19 cellular contexts compared by ENCODE assay signal in genomic region chr6:90997076-90997475, GRCh38.
"Had no signal": no experiment of that assay in that cellular context is flagged by ENCODE, and none has a peak within 500 bp of the region (broad histone marks: within the 10 kb centered on the region; RNA-seq: fewer than 3 reads in every experiment).

No MANE protein-coding gene starts in this region.

- H3K27ac Mint-ChIP-seq: activated CD8-positive, alpha-beta T cell treated with anti-CD3 and anti-CD28 coated beads for 36 hours; activated naive CD8-positive, alpha-beta T cell treated with anti-CD3 and anti-CD28 coated beads, Interleukin-2, amount 10 ng/mL, durations not matched to agents 7 days and 5 days; activated T-cell treated with anti-CD3 and anti-CD28 coated beads, Interleukin-2, amount 50 U/mL, for 72 hours; T-helper 1 cell treated with Interleukin-12 subunit alpha and Interleukin-12 subunit beta and Interleukin-4 antibody, amounts not matched to agents 30 μg/mL and 1 μg/mL, for 36 hours had no signal

- DNase-seq: activated CD4-positive, alpha-beta T cell treated with anti-CD3 and anti-CD28 coated beads for 4 hours; activated CD8-positive, alpha-beta memory T cell treated with anti-CD3 and anti-CD28 coated beads, Interleukin-2, amount 50 U/mL, for 4 hours; activated CD8-positive, alpha-beta T cell treated with anti-CD3 and anti-CD28 coated beads for 36 hours; activated naive CD4-positive, alpha-beta T cell treated with anti-CD3 and anti-CD28 coated beads, Interleukin-2, amount 50 U/mL, for 16 hours; activated naive CD8-positive, alpha-beta T cell treated with anti-CD3 and anti-CD28 coated beads, Interleukin-2, amount 10 ng/mL, durations not matched to agents 7 days and 5 days; activated T-cell treated with anti-CD3 and anti-CD28 coated beads, Interleukin-2, amount 50 U/mL, for 72 hours; adrenal gland; anterior cingulate cortex; central memory CD4-positive, alpha-beta T cell; Kasumi-1; KBM-7; NCI-H1694; NCI-H2029; NCI-H345; NCI-H524; NCI-H82; PC-3; SHP77 had no signal

- H3K9me3 Mint-ChIP-seq: activated CD8-positive, alpha-beta T cell treated with anti-CD3 and anti-CD28 coated beads for 36 hours; activated naive CD8-positive, alpha-beta T cell treated with anti-CD3 and anti-CD28 coated beads, Interleukin-2, amount 10 ng/mL, durations not matched to agents 7 days and 5 days; activated T-cell treated with anti-CD3 and anti-CD28 coated beads, Interleukin-2, amount 50 U/mL, for 72 hours; T-helper 1 cell treated with Interleukin-12 subunit alpha and Interleukin-12 subunit beta and Interleukin-4 antibody, amounts not matched to agents 30 μg/mL and 1 μg/mL, for 36 hours had no signal

- H3K4me1 Mint-ChIP-seq: activated naive CD8-positive, alpha-beta T cell treated with anti-CD3 and anti-CD28 coated beads, Interleukin-2, amount 10 ng/mL, durations not matched to agents 7 days and 5 days had no signal

- H3K36me3 Mint-ChIP-seq: activated naive CD8-positive, alpha-beta T cell treated with anti-CD3 and anti-CD28 coated beads, Interleukin-2, amount 10 ng/mL, durations not matched to agents 7 days and 5 days had no signal

- H3K4me3 Mint-ChIP-seq: activated CD8-positive, alpha-beta T cell treated with anti-CD3 and anti-CD28 coated beads for 36 hours; activated naive CD8-positive, alpha-beta T cell treated with anti-CD3 and anti-CD28 coated beads, Interleukin-2, amount 10 ng/mL, durations not matched to agents 7 days and 5 days; activated T-cell treated with anti-CD3 and anti-CD28 coated beads, Interleukin-2, amount 50 U/mL, for 72 hours; T-helper 1 cell treated with Interleukin-12 subunit alpha and Interleukin-12 subunit beta and Interleukin-4 antibody, amounts not matched to agents 30 μg/mL and 1 μg/mL, for 36 hours had no signal
